Comparison of ENCODE assay signal across 27 cellular contexts in the genomic region with DNA sequence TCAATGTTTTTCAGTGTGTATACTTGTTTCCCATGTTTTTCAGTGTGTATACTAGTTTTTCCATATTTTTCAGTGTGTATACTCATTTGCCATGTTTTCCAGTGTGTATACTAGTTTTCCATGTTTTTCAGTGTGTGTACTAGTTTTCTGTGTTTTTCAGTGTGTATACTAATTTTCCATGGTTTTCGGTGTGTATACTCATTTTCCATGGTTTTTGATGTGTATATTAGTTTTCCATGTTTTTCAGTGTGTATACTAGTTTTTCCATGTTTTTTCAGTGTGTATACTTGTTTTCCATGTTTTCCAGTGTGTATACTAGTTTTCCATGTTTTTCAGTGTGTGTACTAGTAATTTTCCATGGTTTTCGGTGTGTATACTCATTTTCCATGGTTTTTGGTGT.
"Had no signal": no experiment of that assay in that cellular context is flagged by ENCODE, and none has a peak within 500 bp of the region (broad histone marks: within the 10 kb centered on the region; RNA-seq: fewer than 3 reads in every experiment).

No MANE protein-coding gene starts in this region.

- ATAC-seq: naive thymus-derived CD4-positive, alpha-beta T cell; natural killer cell; psoas muscle; right cardiac atrium; sciatic nerve; stimulated activated memory B cell treated with anti-CD40 and anti-IgM and Interleukin-4, amounts not matched to agents 10 μg/mL and 1 μg/mL and 100 μg/mL, for 72 hours; stimulated activated naive CD8-positive, alpha-beta T cell treated with anti-CD3 and anti-CD28 coated beads, Interleukin-15, Interleukin-2, amounts not matched to agents 100 U/mL and 50 U/mL, for 24 hours; upper lobe of right lung had no signal

- DNase-seq: naive thymus-derived CD4-positive, alpha-beta T cell; natural killer cell; posterior cingulate gyrus; psoas muscle; right cardiac atrium; spleen; stimulated activated CD4-positive, alpha-beta T cell treated with anti-CD3 and anti-CD28 coated beads, Interleukin-12 subunit alpha, Interleukin-12 subunit beta, amount 100 ng/mL, for 4 hours; stimulated activated CD4-positive, alpha-beta T cell treated with anti-CD3 and anti-CD28 coated beads, Interleukin-1b, Interleukin-23, amount 100 ng/mL, for 48 hours; stimulated activated CD4-positive, alpha-beta T cell treated with anti-CD3 and anti-CD28 coated beads, Interleukin-4, amount 100 ng/mL, for 1 hour; stimulated activated CD4-positive, alpha-beta T cell treated with anti-CD3 and anti-CD28 coated beads, Interleukin-4, amount 100 ng/mL, for 4 hours; stimulated activated CD8-positive, alpha-beta memory T cell treated with anti-CD3 and anti-CD28 coated beads, Interleukin-4, amount 100 ng/mL, for 48 hours; stimulated activated naive CD4-positive, alpha-beta T cell; stimulated activated naive CD8-positive, alpha-beta T cell treated with anti-CD3 and anti-CD28 coated beads, Interleukin-15, amount 100 ng/mL, for 72 hours; stimulated activated naive CD8-positive, alpha-beta T cell treated with anti-CD3 and anti-CD28 coated beads, Interleukin-15, Interleukin-2, amounts not matched to agents 100 U/mL and 50 U/mL, for 24 hours; substantia nigra; testis; tibial artery; transverse colon; upper lobe of right lung; uterus had no signal

- H3K36me3 ChIP-seq: neural progenitor cell, suprapubic skin, tibial artery, transverse colon, upper lobe of right lung, uterus had no signal

- H3K4me1 ChIP-seq: neural progenitor cell, parathyroid adenoma, psoas muscle, suprapubic skin, testis, tibial artery, transverse colon, upper lobe of right lung, uterus had no signal

- H3K4me2 ChIP-seq: neural progenitor cell, smooth muscle cell had no signal

- H3K27ac ChIP-seq: neural progenitor cell, parathyroid adenoma, psoas muscle, skin epidermis, spleen, suprapubic skin, testis, tibial artery, transverse colon, upper lobe of right lung, uterus had no signal

- H3K9me3 ChIP-seq: psoas muscle, spleen, suprapubic skin, testis, tibial artery, transverse colon, upper lobe of right lung, uterus had no signal

- H3K4me3 ChIP-seq: neural progenitor cell, psoas muscle, skin epidermis, smooth muscle cell, spleen, suprapubic skin, testis, tibial artery, transverse colon, upper lobe of right lung, uterus had no signal
